8 cellular contexts compared by ENCODE assay signal in the genomic region with DNA sequence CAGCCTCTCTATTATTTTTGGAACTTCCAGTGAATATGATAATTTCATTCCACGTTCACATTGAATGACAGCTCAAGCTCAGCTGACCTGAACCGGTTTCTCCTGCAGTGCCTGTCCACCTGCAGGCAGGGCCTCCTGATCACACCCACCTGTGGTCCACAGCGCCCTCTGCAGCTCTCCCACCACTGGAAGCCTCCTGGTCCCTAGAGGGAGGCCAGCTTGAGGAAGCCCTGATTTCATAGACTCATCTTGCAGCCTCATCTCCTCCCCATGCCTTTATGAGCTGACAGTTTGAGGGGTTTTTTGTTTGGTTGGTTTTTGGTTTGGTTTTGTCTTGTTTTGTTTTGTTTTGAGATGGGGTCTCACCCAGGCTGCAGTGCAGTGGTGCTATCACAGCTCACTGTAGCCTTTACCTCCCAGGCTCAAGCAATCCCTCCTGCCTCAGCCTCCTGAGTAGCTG. TPM values are rescaled to one million over a fixed set of nuclear protein-coding genes. Genes with fewer than 3 reads are reported as not detected.
DNase-seq lines count a peak whose midpoint lies in the region; ATAC-seq, FAIRE-seq and TF ChIP-seq lines count a peak whose summit lies in the region.

No MANE protein-coding gene starts in this region.

- no peaks in the 10 kb centered on the region for H3K36me3 Mint-ChIP-seq in HFFc6 (ENCODE audit: low read depth)

- H3K9ac ChIP-seq in kidney (ENCODE audit: low read length in 2 of 2) = no peak overlapping the region

- no peak overlapping the region for H3K4me3 ChIP-seq in kidney (ENCODE audit: low read length in 2 of 2)
- no peak overlapping the region for H3K4me3 ChIP-seq in thoracic aorta
- H3K4me3 ChIP-seq in MG63 = no peak overlapping the region

- peak; percentile 64; the same call in 1 of the 2 replicates for TF ChIP-seq CTCF in HFFc6 (IDR thresholded peaks at IDR 0.05)
- peak; percentile 78 for TF ChIP-seq CTCF in kidney (IDR thresholded peaks at IDR 0.05; ENCODE audit: borderline replicate concordance, extremely low read depth, insufficient read depth)
- peak; percentile 17 for TF ChIP-seq CTCF in thoracic aorta (IDR thresholded peaks at IDR 0.05)

- H3K4me1 ChIP-seq in kidney (ENCODE audit: control insufficient read depth in 1 of 2, insufficient read depth in 1 of 2, low read depth in 1 of 2, low read length in 2 of 2) = peaks cover 12 to 14% of the 10 kb centered on the region in 2 donors
- H3K4me1 ChIP-seq in thoracic aorta (ENCODE audit: control insufficient read depth in 1 of 2, low read depth in 2 of 2) = peaks cover 27 to 33% of the 10 kb centered on the region in 2 donors

- intact Hi-C loops in kidney (cut with DNase I) = no loop called here

- DNase-seq in D341Med (ENCODE audit: low spot score) (peak; percentile 72), HFFc6 (no peak), OCI-M1 (lab: John Stamatoyannopoulos, UW) (peak; percentile 85), kidney (peak; percentile 90), thoracic aorta (ENCODE audit: low spot score) (no peak), middle frontal gyrus (ENCODE audit: extremely low spot score, low spot score) (no peak), MG63 (no peak)

- H3K9me3 ChIP-seq in kidney (ENCODE audit: control insufficient read depth in 1 of 2, low read length in 2 of 2) (no peaks in the 10 kb centered on the region), thoracic aorta (no peaks in the 10 kb centered on the region), MG63 (no peaks in the 10 kb centered on the region)

- H3K4me1 Mint-ChIP-seq in HFFc6 (ENCODE audit: low read depth) = peaks cover 43% of the 10 kb centered on the region

- no peak for ATAC-seq in thoracic aorta (ENCODE audit: insufficient number of reproducible peaks, low FRiP score, low read depth)

- FAIRE-seq in kidney (lab: Jason Lieb, UNC) = no peak

- H3K27ac ChIP-seq in angular gyrus (ENCODE audit: low read depth, low read length) = peak overlapping the region; percentile 74
- peak overlapping the region in 1 of 2 donors; percentile 38 for H3K27ac ChIP-seq in kidney (ENCODE audit: low read depth in 2 of 2, low read length in 2 of 2)
- H3K27ac ChIP-seq in thoracic aorta = peak overlapping the region in 1 of 2 donors; percentile 34

- no peak overlapping the region; the same call in 1 of the 2 replicates for H3K4me3 Mint-ChIP-seq in HFFc6

- no peaks in the 10 kb centered on the region; the same call in 1 of the 2 replicates for H3K27me3 Mint-ChIP-seq in HFFc6 (ENCODE audit: insufficient read depth)

- H3K27ac Mint-ChIP-seq in HFFc6 = peak overlapping the region; percentile 34

- no peaks in the 10 kb centered on the region for H3K36me3 ChIP-seq in kidney (ENCODE audit: control insufficient read depth in 1 of 2, insufficient read depth in 2 of 2, low read length in 2 of 2)
- no peaks in the 10 kb centered on the region for H3K36me3 ChIP-seq in thoracic aorta
- no peaks in the 10 kb centered on the region for H3K36me3 ChIP-seq in MG63

- H3K27me3 ChIP-seq in thoracic aorta (replicated peaks; ENCODE audit: insufficient read depth) (no peaks in the 10 kb centered on the region), MG63 (no peaks in the 10 kb centered on the region)

- no peaks in the 10 kb centered on the region for H3K9me3 Mint-ChIP-seq in HFFc6

RNA-seq across cellular contexts. Expression of a gene that starts 29.9 kb away (rescaled TPM):
- 1,000 to 10,000 TPM; 3,136 to 4,087 (median 3,570) TPM for total RNA-seq in HFFc6 (2021; fragmentation: NEBNext Ultra II Directional; extraction: Animal tissue kit (Norgen Biotek cat#: 25700))
- total RNA-seq in kidney (15,262 TPM), thoracic aorta (over 10,000 TPM; 20,776 to 38,952 TPM)
- 219 TPM for polyA plus RNA-seq in kidney (ENCODE audit: insufficient read depth, low read depth, low replicate concordance)
- total RNA-seq in MG63 (2014; rRNA removed; shearing (Covaris generic); ENCODE audit: low replicate concordance) = 258 and 283 TPM in 2 replicates

RNA-seq across cellular contexts. Expression of a gene that starts 46.3 kb away (rescaled TPM):
- total RNA-seq in HFFc6 (2021; fragmentation: NEBNext Ultra II Directional; extraction: Animal tissue kit (Norgen Biotek cat#: 25700)) = 100 to 1,000 TPM; 185 to 250 (median 213) TPM
- total RNA-seq in kidney (1,006 TPM), thoracic aorta (1,000 to 10,000 TPM in 1 of 2 donors, 100 to 1,000 TPM in 1; 848 to 1,659 TPM)
- 595 TPM for polyA plus RNA-seq in kidney (ENCODE audit: insufficient read depth, low read depth, low replicate concordance)
- 4.8 and 7.7 TPM in 2 replicates for total RNA-seq in MG63 (2014; rRNA removed; shearing (Covaris generic); ENCODE audit: low replicate concordance)

RNA-seq across cellular contexts. Expression of a gene that starts 56.0 kb away (rescaled TPM):
- total RNA-seq in HFFc6 (2021; fragmentation: NEBNext Ultra II Directional; extraction: Animal tissue kit (Norgen Biotek cat#: 25700)) = 100 to 1,000 TPM; 120 to 137 (median 126) TPM
- 72.2 TPM for total RNA-seq in kidney
- 78.9 TPM for polyA plus RNA-seq in kidney (ENCODE audit: insufficient read depth, low read depth, low replicate concordance)
- 100 to 1,000 TPM in 1 of 2 donors, 10 to 100 TPM in 1; 96.8 to 106 TPM for total RNA-seq in thoracic aorta
- 50.1 and 56.3 TPM in 2 replicates for total RNA-seq in MG63 (2014; rRNA removed; shearing (Covaris generic); ENCODE audit: low replicate concordance)

Comparison
In these comparisons a context has a peak if more than half of its experiments do, and no peak if none do; other contexts are left out.
1. DNase-seq: peak in D341Med (single experiment), OCI-M1 (single experiment) and kidney (single experiment); none in HFFc6 (single experiment), thoracic aorta (single experiment), middle frontal gyrus (single experiment) and MG63 (single experiment).
2. CTCF ChIP-seq: peak in every context shown above with its lines; median percentile 78 in kidney; 64 in HFFc6; 17 in thoracic aorta.
3. RNA of a gene that starts 29.9 kb away (total RNA-seq): 20,776 to 38,952 TPM in thoracic aorta, 15,262 TPM in kidney (single experiment) and 3,136 to 4,087 TPM in HFFc6; 258 to 283 TPM in MG63; every median in the first group is over 10 times any median in the second.
4. RNA of a gene that starts 46.3 kb away (total RNA-seq): 848 to 1,659 TPM in thoracic aorta, 1,006 TPM in kidney (single experiment) and 185 to 250 TPM in HFFc6; 4.8 to 7.7 TPM in MG63; every median in the first group is over 10 times any median in the second.